8 cellular contexts compared by ENCODE assay signal in the genomic region with DNA sequence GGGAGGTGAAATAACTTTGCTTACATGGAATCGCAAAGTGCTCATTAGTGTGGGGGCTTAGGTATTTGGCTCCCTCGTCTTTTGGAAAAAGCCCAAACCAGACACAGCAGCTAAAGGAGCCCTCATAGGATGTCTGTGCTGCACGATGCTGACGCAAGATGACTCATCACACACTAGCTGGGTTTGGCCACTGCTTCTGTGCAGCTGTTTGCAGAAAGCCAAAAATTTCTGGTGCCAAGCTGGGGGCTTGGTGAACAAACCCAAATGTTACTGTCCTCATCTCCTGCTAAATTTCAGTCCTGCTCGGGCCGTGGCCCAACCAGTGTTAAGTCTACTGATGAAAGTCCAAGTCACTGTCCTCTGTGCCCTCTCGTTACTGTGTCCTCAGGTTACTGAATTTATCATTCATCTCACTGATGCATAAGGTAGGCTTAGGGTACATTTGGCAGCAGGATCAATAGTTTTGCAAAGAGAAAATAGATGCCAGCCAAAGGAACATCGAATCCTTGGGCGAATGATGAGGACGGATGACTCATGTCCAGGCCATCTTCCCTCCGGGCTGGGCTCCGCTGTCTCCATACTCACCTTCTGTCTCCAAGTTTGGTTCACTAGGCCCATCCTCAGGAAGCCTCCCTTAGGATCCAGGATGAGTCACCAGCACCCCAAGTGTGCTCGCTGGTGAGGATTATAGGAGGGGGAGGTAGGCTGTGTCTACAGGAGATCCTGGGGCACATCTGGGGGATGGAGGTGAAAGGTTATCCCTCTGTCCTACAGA.
DNase-seq lines count a peak whose midpoint lies in the region; ATAC-seq and TF ChIP-seq lines count a peak whose summit lies in the region.

No MANE protein-coding gene starts in this region.

- no peak for TF ChIP-seq CTCF in mucosa of descending colon (IDR thresholded peaks at IDR 0.05)

- H3K4me3 ChIP-seq in mucosa of descending colon, result no peak overlapping the region

- ATAC-seq in mucosa of descending colon, result peak; percentile 68
- no peak for ATAC-seq in GM18502 (IDR thresholded peaks at IDR 0.05; ENCODE audit: poor library complexity, unreplicated experiment)
- ATAC-seq in GM18907 (IDR thresholded peaks at IDR 0.05; ENCODE audit: unreplicated experiment), result no peak
- ATAC-seq in HG03469 (IDR thresholded peaks at IDR 0.05; ENCODE audit: unreplicated experiment), result no peak

- H3K36me3 ChIP-seq in mucosa of descending colon (ENCODE audit: low read depth), result no peaks in the 10 kb centered on the region

- no peaks in the 10 kb centered on the region for H3K9me3 ChIP-seq in mucosa of descending colon

- intact Hi-C loops in mucosa of descending colon (cut with DNase I, micrococcal nuclease), result loop anchor here (5.0 to 10.0 kb wide), 2 partner anchors 929 to 932 kb away; no protein-coding TSS in a partner anchor

- peaks cover 2% of the 10 kb centered on the region for H3K4me1 ChIP-seq in mucosa of descending colon (ENCODE audit: low read depth)

- DNase-seq in GM03348 (ENCODE audit: low spot score) (peak; percentile 92), NOMO-1 (lab: John Stamatoyannopoulos, UW; ENCODE audit: unreplicated experiment in 2 of 2) (peak; percentile 49 to 63), dedifferentiated amniotic fluid mesenchymal stem cell (ENCODE audit: extremely low spot score) (peak; percentile 75), mucosa of descending colon (peak in 1 of 3 donors; percentile 36), NCI-H2227 (lab: John Stamatoyannopoulos, UW; ENCODE audit: unreplicated experiment) (no peak)
